ENCODE assay signal across 1 cellular context in the genomic region with DNA sequence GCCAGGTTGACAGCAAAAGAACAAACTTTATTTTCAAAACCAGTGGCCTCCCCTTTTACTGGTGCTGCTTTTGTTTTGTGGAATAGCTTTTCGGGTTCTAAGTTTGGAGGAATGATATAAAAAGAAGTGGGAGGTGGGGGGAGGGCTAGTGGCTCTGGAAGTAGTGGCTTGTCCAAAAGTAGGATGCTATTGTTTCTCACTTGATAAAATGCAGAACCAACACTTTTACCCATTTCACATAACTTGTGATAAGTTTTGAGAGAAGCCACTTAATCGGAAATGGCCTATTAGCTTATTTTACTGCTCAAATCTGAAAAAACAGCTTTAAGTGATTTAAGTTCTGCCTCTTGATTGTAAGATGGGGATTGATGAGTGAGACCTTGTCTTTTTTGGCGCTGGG.
TF ChIP-seq lines count a peak whose summit lies in the region.

No MANE protein-coding gene starts in this region.

TF ChIP-seq in SK-N-SH treated with all-trans-retinoic acid at 6 μM for 48 hours, 23 proteins besides CTCF, POLR2A, EP300 and RAD21 (continued from another document):
- TF ChIP-seq, protein P1, sequence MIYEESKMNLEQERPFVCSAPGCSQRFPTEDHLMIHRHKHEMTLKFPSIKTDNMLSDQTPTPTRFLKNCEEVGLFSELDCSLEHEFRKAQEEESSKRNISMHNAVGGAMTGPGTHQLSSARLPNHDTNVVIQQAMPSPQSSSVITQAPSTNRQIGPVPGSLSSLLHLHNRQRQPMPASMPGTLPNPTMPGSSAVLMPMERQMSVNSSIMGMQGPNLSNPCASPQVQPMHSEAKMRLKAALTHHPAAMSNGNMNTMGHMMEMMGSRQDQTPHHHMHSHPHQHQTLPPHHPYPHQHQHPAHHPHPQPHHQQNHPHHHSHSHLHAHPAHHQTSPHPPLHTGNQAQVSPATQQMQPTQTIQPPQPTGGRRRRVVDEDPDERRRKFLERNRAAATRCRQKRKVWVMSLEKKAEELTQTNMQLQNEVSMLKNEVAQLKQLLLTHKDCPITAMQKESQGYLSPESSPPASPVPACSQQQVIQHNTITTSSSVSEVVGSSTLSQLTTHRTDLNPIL (CRISPR knock-in tag; IDR thresholded peaks at IDR 0.05; ENCODE audit: low read depth) = no peak
- no peak for TF ChIP-seq ZFP30 (CRISPR knock-in tag; IDR thresholded peaks at IDR 0.05)
- no peak for TF ChIP-seq ZNF8 (CRISPR knock-in tag; IDR thresholded peaks at IDR 0.05)
- TF ChIP-seq ISL1 (CRISPR knock-in tag; IDR thresholded peaks at IDR 0.05) = no peak
- no peak for TF ChIP-seq PPARA (CRISPR knock-in tag; IDR thresholded peaks at IDR 0.05; ENCODE audit: borderline replicate concordance)
- TF ChIP-seq ESRRG (CRISPR knock-in tag; IDR thresholded peaks at IDR 0.05) = no peak
- TF ChIP-seq, protein P2, sequence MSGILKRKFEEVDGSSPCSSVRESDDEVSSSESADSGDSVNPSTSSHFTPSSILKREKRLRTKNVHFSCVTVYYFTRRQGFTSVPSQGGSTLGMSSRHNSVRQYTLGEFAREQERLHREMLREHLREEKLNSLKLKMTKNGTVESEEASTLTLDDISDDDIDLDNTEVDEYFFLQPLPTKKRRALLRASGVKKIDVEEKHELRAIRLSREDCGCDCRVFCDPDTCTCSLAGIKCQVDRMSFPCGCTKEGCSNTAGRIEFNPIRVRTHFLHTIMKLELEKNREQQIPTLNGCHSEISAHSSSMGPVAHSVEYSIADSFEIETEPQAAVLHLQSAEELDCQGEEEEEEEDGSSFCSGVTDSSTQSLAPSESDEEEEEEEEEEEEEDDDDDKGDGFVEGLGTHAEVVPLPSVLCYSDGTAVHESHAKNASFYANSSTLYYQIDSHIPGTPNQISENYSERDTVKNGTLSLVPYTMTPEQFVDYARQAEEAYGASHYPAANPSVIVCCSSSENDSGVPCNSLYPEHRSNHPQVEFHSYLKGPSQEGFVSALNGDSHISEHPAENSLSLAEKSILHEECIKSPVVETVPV (CRISPR knock-in tag; IDR thresholded peaks at IDR 0.05) = no peak
- no peak for TF ChIP-seq SNAI2 (CRISPR knock-in tag; IDR thresholded peaks at IDR 0.05)
- TF ChIP-seq ZC3H10 (CRISPR knock-in tag; IDR thresholded peaks at IDR 0.05) = no peak
- TF ChIP-seq RARB (CRISPR knock-in tag; IDR thresholded peaks at IDR 0.05) = no peak
- TF ChIP-seq ARNTL (CRISPR knock-in tag; IDR thresholded peaks at IDR 0.05; ENCODE audit: borderline replicate concordance, low read depth) = no peak
- TF ChIP-seq TCF4 (CRISPR knock-in tag; IDR thresholded peaks at IDR 0.05; ENCODE audit: borderline replicate concordance) = no peak
- no peak for TF ChIP-seq OSR1 (CRISPR knock-in tag; IDR thresholded peaks at IDR 0.05)
- TF ChIP-seq GLIS3 (CRISPR knock-in tag; IDR thresholded peaks at IDR 0.05) = no peak
- no peak for TF ChIP-seq ZNF70 (CRISPR knock-in tag; IDR thresholded peaks at IDR 0.05)
- no peak for TF ChIP-seq ZFP3 (CRISPR knock-in tag; IDR thresholded peaks at IDR 0.05)
- TF ChIP-seq CSDC2 (CRISPR knock-in tag; IDR thresholded peaks at IDR 0.05) = no peak
- TF ChIP-seq, protein P3, sequence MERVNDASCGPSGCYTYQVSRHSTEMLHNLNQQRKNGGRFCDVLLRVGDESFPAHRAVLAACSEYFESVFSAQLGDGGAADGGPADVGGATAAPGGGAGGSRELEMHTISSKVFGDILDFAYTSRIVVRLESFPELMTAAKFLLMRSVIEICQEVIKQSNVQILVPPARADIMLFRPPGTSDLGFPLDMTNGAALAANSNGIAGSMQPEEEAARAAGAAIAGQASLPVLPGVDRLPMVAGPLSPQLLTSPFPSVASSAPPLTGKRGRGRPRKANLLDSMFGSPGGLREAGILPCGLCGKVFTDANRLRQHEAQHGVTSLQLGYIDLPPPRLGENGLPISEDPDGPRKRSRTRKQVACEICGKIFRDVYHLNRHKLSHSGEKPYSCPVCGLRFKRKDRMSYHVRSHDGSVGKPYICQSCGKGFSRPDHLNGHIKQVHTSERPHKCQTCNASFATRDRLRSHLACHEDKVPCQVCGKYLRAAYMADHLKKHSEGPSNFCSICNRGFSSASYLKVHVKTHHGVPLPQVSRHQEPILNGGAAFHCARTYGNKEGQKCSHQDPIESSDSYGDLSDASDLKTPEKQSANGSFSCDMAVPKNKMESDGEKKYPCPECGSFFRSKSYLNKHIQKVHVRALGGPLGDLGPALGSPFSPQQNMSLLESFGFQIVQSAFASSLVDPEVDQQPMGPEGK (CRISPR knock-in tag; IDR thresholded peaks at IDR 0.05; ENCODE audit: borderline replicate concordance) = no peak
